In genomic region chr17:49583226-49583625, GRCh38 we compare ENCODE assay signal across 16 cellular contexts. TPM values are rescaled to one million over a fixed set of nuclear protein-coding genes. Genes with fewer than 3 reads are reported as not detected.
A peak's percentile ranks its signal among the peaks of the same experiment; 100 is the strongest.
DNase-seq lines count a peak whose midpoint lies in the region; ATAC-seq and TF ChIP-seq lines count a peak whose summit lies in the region.
"Had no signal": no experiment of that assay in that cellular context is flagged by ENCODE, and none has a peak within 500 bp of the region (broad histone marks: within the 10 kb centered on the region; RNA-seq: fewer than 3 reads in every experiment).

No MANE protein-coding gene starts in this region.

- no peak overlapping the region for H2AFZ ChIP-seq in IMR-90 (replicated peaks; ENCODE audit: low read length, poor library complexity)
- H2AFZ ChIP-seq: GM23248 had no signal

- dilution Hi-C loops in IMR-90 (cut with HindIII; ENCODE audit: low sequenced_read_pairs, unreplicated experiment) = no loop called here

- H3K4me2 ChIP-seq in IMR-90 (ENCODE audit: low read depth, low read length) = no peak overlapping the region
- H3K4me2 ChIP-seq: BLaER1 treated with 17β-estradiol and CSF1 and Interleukin-3, amounts not matched to agents 10 nM and 100 nM had no signal

- no peak overlapping the region for H2BK5ac ChIP-seq in IMR-90 (ENCODE audit: low read depth, low read length, poor library complexity, severe bottlenecking)

- no peak overlapping the region for H4K8ac ChIP-seq in IMR-90 (ENCODE audit: low read depth in 2 of 2, low read length in 2 of 2)

- H3K27me3 ChIP-seq in IMR-90 (ENCODE audit: control insufficient read depth, insufficient read depth, low read length) (peaks cover 1% of the 10 kb centered on the region; the same call in 1 of the 2 replicates), ascending aorta (no peaks in the 10 kb centered on the region)

- WGBS in IMR-90 (ENCODE audit: extremely low coverage in 2 of 2, insufficient read length in 1 of 2), 2 experiments = 100% methylated on average over 1 of the region's 5 CpGs; no CpG with 5 or more reads in 1 of the 2 experiments

- BruUV-seq in IMR-90 (replicated peaks; lab: Mats Ljungman, UMichigan) = no TSS peak

- no peak overlapping the region for H3K9ac ChIP-seq in IMR-90 (ENCODE audit: low read depth, low read length)
- H3K9ac ChIP-seq: GM23248 had no signal

- no peaks in the 10 kb centered on the region for H3K9me3 ChIP-seq in IMR-90 (ENCODE audit: control insufficient read depth, insufficient read depth, low read length)
- H3K9me3 ChIP-seq in ascending aorta = no peaks in the 10 kb centered on the region
- H3K9me3 ChIP-seq: BLaER1 treated with 17β-estradiol and CSF1 and Interleukin-3, amounts not matched to agents 10 nM and 100 nM had no signal

- H3K79me1 ChIP-seq in IMR-90 (ENCODE audit: low read depth in 1 of 2, low read length in 2 of 2) = no peaks in the 10 kb centered on the region

- no peak overlapping the region for H3K4me3 ChIP-seq in IMR-90 (ENCODE audit: insufficient read depth, low read depth, low read length)
- H3K4me3 ChIP-seq in ascending aorta = no peak overlapping the region
- H3K4me3 ChIP-seq: BLaER1 treated with 17β-estradiol and CSF1 and Interleukin-3, amounts not matched to agents 10 nM and 100 nM; GM12878; GM23248 had no signal

- H3K27ac ChIP-seq in IMR-90 (ENCODE audit: insufficient read depth, low read length) (no peak overlapping the region), ascending aorta (peak overlapping the region; percentile 93 to 95)
- H3K27ac ChIP-seq: BLaER1 treated with 17β-estradiol and CSF1 and Interleukin-3, amounts not matched to agents 10 nM and 100 nM; GM23248 had no signal

- no peak overlapping the region for H3K4ac ChIP-seq in IMR-90 (ENCODE audit: low read depth, low read length)

- DNase-seq in Right ventricle myocardium inferior (ENCODE audit: missing footprints) = peak; percentile 56
- DNase-seq in left ventricle myocardium superior = no peak
- DNase-seq in IMR-90 = no peak
- DNase-seq in ascending aorta (ENCODE audit: low spot score in 2 of 2) = peak in 1 of 2 donors; percentile 60
- no peak for DNase-seq in NCI-H2029 (lab: John Stamatoyannopoulos, UW)
- DNase-seq in T-helper 9 cell = no peak
- DNase-seq: 8988T; AML-193; CD4-positive, CD25-positive, alpha-beta regulatory T cell; DMS 273 treated with DMSO at 0.1 percent for 48 hours had no signal

- intact Hi-C loops in Right ventricle myocardium inferior (cut with DNase I) = no loop called here
- intact Hi-C loops in left ventricle myocardium superior (cut with micrococcal nuclease) = no loop called here
- intact Hi-C loops in IMR-90 (cut with micrococcal nuclease) = no loop called here
- intact Hi-C loops in ascending aorta (cut with DNase I) = no loop called here

- no peak overlapping the region for H3K23ac ChIP-seq in IMR-90 (ENCODE audit: low read depth, low read length)

- no peak overlapping the region for H2BK20ac ChIP-seq in IMR-90 (ENCODE audit: low read depth, low read length)

- H3K18ac ChIP-seq in IMR-90 (ENCODE audit: low read depth, low read length) = no peak overlapping the region

- peaks cover 6% of the 10 kb centered on the region for H3K9me1 ChIP-seq in IMR-90 (ENCODE audit: insufficient read depth, low read length)

- H2BK120ac ChIP-seq in IMR-90 (ENCODE audit: low read depth, low read length) = no peak overlapping the region

- in situ Hi-C loops in IMR-90 (cut with MboI; ENCODE audit: low sequenced_read_pairs) = no loop called here

- no peak for TF ChIP-seq POLR2A in IMR-90 (IDR thresholded peaks at IDR 0.05; ENCODE audit: low read depth, low read length)

- no peak overlapping the region for H4K91ac ChIP-seq in IMR-90 (ENCODE audit: insufficient read depth, low read depth, low read length)

- TF ChIP-seq CTCF in IMR-90 (conservative IDR thresholded peaks at IDR 0.05; ENCODE audit: low read depth, low read length) (no peak), ascending aorta (IDR thresholded peaks at IDR 0.05) (no peak)

- no peak overlapping the region for H2AK5ac ChIP-seq in IMR-90 (ENCODE audit: low read depth, low read length)

- H2AK9ac ChIP-seq in IMR-90 (replicated peaks; ENCODE audit: low read depth, low read length, poor library complexity) = peak overlapping the region; percentile 9

- H2BK15ac ChIP-seq in IMR-90 (ENCODE audit: low read depth, low read length) = no peak overlapping the region

- ATAC-seq in Right ventricle myocardium inferior (no peak), left ventricle myocardium superior (no peak), IMR-90 (ENCODE audit: low read depth) (no peak), HG03095 (IDR thresholded peaks at IDR 0.05; ENCODE audit: unreplicated experiment) (no peak)
- ATAC-seq: GM12878 had no signal

- H4K5ac ChIP-seq in IMR-90 (ENCODE audit: low read depth, low read length) = no peak overlapping the region

- H3K36me3 ChIP-seq in IMR-90 (ENCODE audit: control insufficient read depth, insufficient read depth, low read length) (no peaks in the 10 kb centered on the region), ascending aorta (peaks cover 13 to 22% of the 10 kb centered on the region in 2 donors)
- H3K36me3 ChIP-seq: BLaER1 treated with 17β-estradiol and CSF1 and Interleukin-3, amounts not matched to agents 10 nM and 100 nM had no signal

- H3K14ac ChIP-seq in IMR-90 (replicated peaks; ENCODE audit: low read depth, low read length) = no peak overlapping the region

- H3K4me1 ChIP-seq in IMR-90 (ENCODE audit: control insufficient read depth, insufficient read depth, low read length) (peaks cover 1% of the 10 kb centered on the region; the same call in 1 of the 2 replicates), ascending aorta (peaks cover 6 to 44% of the 10 kb centered on the region in 2 donors)

- CTCF ChIA-PET in IMR-90 (lab: Yijun Ruan, JAX) = no interaction called here

- no peak overlapping the region for H3K56ac ChIP-seq in IMR-90 (ENCODE audit: extremely low read depth, insufficient read depth, low read length)

- POLR2A ChIA-PET in IMR-90 (lab: Charles Lee; ENCODE audit: unreplicated experiment) = no interaction called here

- TF ChIP-seq RAD21 in IMR-90 (IDR thresholded peaks at IDR 0.05; ENCODE audit: low read length) = no peak

- H4K20me1 ChIP-seq in IMR-90 (ENCODE audit: insufficient read depth, low read length) = no peaks in the 10 kb centered on the region

TF ChIP-seq in IMR-90, 13 proteins besides CTCF, POLR2A, EP300 and RAD21:
- no peak for TF ChIP-seq RCOR1 (IDR thresholded peaks at IDR 0.05; ENCODE audit: insufficient replicate concordance, low read length)
- TF ChIP-seq ELK1 (IDR thresholded peaks at IDR 0.05; ENCODE audit: borderline replicate concordance, low read depth, low read length) = no peak
- no peak for TF ChIP-seq MXI1 (IDR thresholded peaks at IDR 0.05; ENCODE audit: borderline replicate concordance, low read depth, low read length)
- TF ChIP-seq NFE2L2 (IDR thresholded peaks at IDR 0.05; ENCODE audit: low read depth, low read length) = no peak
- no peak for TF ChIP-seq FOS (IDR thresholded peaks at IDR 0.05; ENCODE audit: low read depth, low read length)
- no peak for TF ChIP-seq CEBPB (IDR thresholded peaks at IDR 0.05; ENCODE audit: low read depth, low read length)
- TF ChIP-seq CHD1 (IDR thresholded peaks at IDR 0.05; ENCODE audit: low read depth, low read length) = no peak

RNA-seq across cellular contexts. Expression of gene NXPH3, which starts 7.6 kb away (rescaled TPM):
- total RNA-seq in Right ventricle myocardium inferior (4.5 TPM), left ventricle myocardium superior (3.4 TPM), IMR-90 (2012; rRNA removed) (0.18 and 0.28 TPM in 2 replicates), ascending aorta (30.3 TPM)
- polyA plus RNA-seq in IMR-90 (2012; rRNA removed) = 0.20 and 0.31 TPM in 2 replicates
- polyA plus RNA-seq in IMR-90 (2012; cell fraction: cytosol; rRNA removed) = 0.22 and 0.25 TPM in 2 replicates
- 0.03 and 0.14 TPM in 2 replicates for polyA plus RNA-seq in IMR-90 (2012; cell fraction: nucleus; rRNA removed; ENCODE audit: low replicate concordance)
- total RNA-seq: CD4-positive, CD25-positive, alpha-beta regulatory T cell; Daoy had no signal
- polyA plus RNA-seq: CD4-positive, CD25-positive, alpha-beta regulatory T cell; IgD-negative memory B cell had no signal
